ENCODE assay signal across 8 cellular contexts in the genomic region with DNA sequence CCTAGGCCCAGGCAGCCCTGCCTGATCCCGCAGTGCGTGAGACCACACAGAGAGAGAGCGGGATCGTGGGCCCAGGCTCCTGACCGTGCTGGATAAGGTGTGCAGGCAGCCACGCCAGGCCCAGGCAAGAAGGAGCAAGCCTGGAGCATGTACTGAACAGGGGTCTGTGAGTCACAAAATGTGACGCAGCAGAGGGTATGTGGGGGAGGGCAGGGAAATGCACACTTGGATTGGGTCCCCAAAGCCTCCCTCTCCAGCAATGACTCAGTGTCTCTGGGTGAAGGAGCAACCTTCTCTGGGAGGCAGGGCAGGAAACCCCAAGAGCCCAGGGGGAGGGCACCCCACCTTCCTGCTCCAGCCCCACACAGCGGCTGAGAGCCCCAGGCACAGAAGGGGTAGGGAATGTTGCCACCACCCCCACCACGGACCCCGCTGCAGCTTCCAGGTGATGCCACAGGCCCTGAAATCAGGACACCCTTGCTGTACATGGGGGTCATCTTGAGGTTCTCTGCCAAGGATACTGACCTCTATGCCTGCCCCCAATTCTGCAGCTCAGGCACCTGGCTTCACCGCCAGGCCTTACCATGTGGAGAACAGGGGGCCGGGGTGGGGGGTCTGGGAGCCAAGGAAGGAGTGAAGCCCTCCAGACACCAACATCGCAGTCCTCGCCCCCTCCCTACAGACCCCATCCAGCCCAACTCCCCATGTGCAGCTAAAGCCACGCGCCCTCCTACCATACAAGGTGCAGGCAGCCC. TPM values are rescaled to one million over a fixed set of nuclear protein-coding genes. Genes with fewer than 3 reads are reported as not detected.
DNase-seq lines count a peak whose midpoint lies in the region; ATAC-seq and TF ChIP-seq lines count a peak whose summit lies in the region.

No MANE protein-coding gene starts in this region.

- H3K4me1 ChIP-seq in aorta (ENCODE audit: control insufficient read depth in 1 of 2, insufficient read depth in 2 of 2, low read length in 2 of 2), result no peaks in the 10 kb centered on the region

- H3K36me3 ChIP-seq in aorta (ENCODE audit: control insufficient read depth in 1 of 2, insufficient read depth in 2 of 2, low read length in 1 of 2), result no peaks in the 10 kb centered on the region

- TF ChIP-seq CTCF in endothelial cell (IDR thresholded peaks at IDR 0.05; ENCODE audit: unreplicated experiment), result no peak

- ATAC-seq in T-cell (replicated peaks in 1 of 4) (no peak), aorta (ENCODE audit: low FRiP score) (peak; percentile 47), HG03159 (IDR thresholded peaks at IDR 0.05; ENCODE audit: unreplicated experiment) (no peak)

- intact Hi-C loops in aorta (cut with DNase I), result loop anchor here in 1 of 2 donors (5.0 kb wide), 2 partner anchors 42 to 62 kb away; no protein-coding TSS in a partner anchor

- H3K27me3 ChIP-seq in aorta (ENCODE audit: control insufficient read depth in 1 of 2, insufficient read depth in 2 of 2, low read length in 1 of 2), result no peaks in the 10 kb centered on the region

- POLR2A ChIA-PET in T-cell (lab: Charles Lee), result no interaction called here

- H3K27me3 Mint-ChIP-seq in T-cell (peaks cover 15 to 28% of the 10 kb centered on the region in 2 donors), endothelial cell (ENCODE audit: unreplicated experiment) (peaks cover 17% of the 10 kb centered on the region)

- peak overlapping the region in 1 of 2 donors; percentile 35 for H3K27ac ChIP-seq in aorta (ENCODE audit: low read depth in 1 of 2, low read length in 2 of 2)

- CTCF ChIA-PET in T-cell (lab: Charles Lee), result no interaction called here

- H3K4me3 Mint-ChIP-seq in T-cell, result peak overlapping the region; percentile 79 to 82 (median 80)
- peak overlapping the region; percentile 88 for H3K4me3 Mint-ChIP-seq in endothelial cell (ENCODE audit: unreplicated experiment)

- DNase-seq in H4 (ENCODE audit: low spot score) (peak; percentile 85), T-cell (no peak), endothelial cell (ENCODE audit: low spot score) (no peak), myocyte (ENCODE audit: low read depth) (peak; percentile 92), aorta (peak; percentile 82 to 88), GDM1 (lab: John Stamatoyannopoulos, UW) (no peak), NCI-H1417 treated with DMSO at 0.1 percent for 48 hours (lab: John Stamatoyannopoulos, UW) (no peak)

- H3K36me3 Mint-ChIP-seq in T-cell (no peaks in the 10 kb centered on the region), endothelial cell (ENCODE audit: low read depth, unreplicated experiment) (no peaks in the 10 kb centered on the region)

- H3K4me3 ChIP-seq in aorta (ENCODE audit: low read length in 2 of 2), result peak overlapping the region in 1 of 2 donors; percentile 71

- H3K4me1 Mint-ChIP-seq in T-cell (peaks cover 0 to 10% (median 4%) of the 10 kb centered on the region in 3 donors), endothelial cell (ENCODE audit: unreplicated experiment) (peaks cover 5% of the 10 kb centered on the region)

- no peaks in the 10 kb centered on the region for H3K9me3 ChIP-seq in aorta (ENCODE audit: control insufficient read depth, low read length)

- H3K27ac Mint-ChIP-seq in T-cell (no peak overlapping the region), endothelial cell (ENCODE audit: unreplicated experiment) (no peak overlapping the region)

- 68 to 78% methylated on average over 16 of the region's 16 CpGs for WGBS in aorta, 2 donors

- H3K9me3 Mint-ChIP-seq in T-cell (no peaks in the 10 kb centered on the region), endothelial cell (ENCODE audit: unreplicated experiment) (no peaks in the 10 kb centered on the region)

RNA-seq across cellular contexts. Expression of gene GPC1, which starts 1.3 kb away (rescaled TPM):
- 17.9 and 25.7 TPM in 2 replicates for total RNA-seq in H4 (2014; rRNA removed; shearing (Covaris generic))
- total RNA-seq in T-cell (1 to 10 TPM; 1.3 to 2.6 (median 1.8) TPM), endothelial cell (ENCODE audit: unreplicated experiment) (4.5 TPM), myocyte (757 and 1,139 TPM in 2 replicates), aorta (10 to 100 TPM; 32.3 to 62.6 TPM)
- 811 TPM for polyA plus RNA-seq in myocyte (2012)
- polyA plus RNA-seq in aorta, result 10 to 100 TPM; 28.0 to 66.8 TPM

Comparison
In these comparisons a context has a peak if more than half of its experiments do, and no peak if none do; other contexts are left out.
1. DNase-seq: peak in H4 (single experiment), myocyte (single experiment) and aorta (2 of 2); none in T-cell (0 of 34), endothelial cell (single experiment), GDM1 (single experiment) and NCI-H1417 treated with DMSO at 0.1 percent for 48 hours (single experiment).
2. RNA of gene GPC1, which starts 1.3 kb away (total RNA-seq): 757 to 1,139 TPM in myocyte; 32.3 to 62.6 TPM in aorta, 17.9 to 25.7 TPM in H4, 4.5 TPM in endothelial cell (single experiment) and 1.3 to 2.6 TPM in T-cell; every median in the first group is over 10 times any median in the second.